ENCODE assay signal across 14 cellular contexts in genomic region chr5:127723571-127723970, GRCh38. TPM values are rescaled to one million over a fixed set of nuclear protein-coding genes. Genes with fewer than 3 reads are reported as not detected.
A peak's percentile ranks its signal among the peaks of the same experiment; 100 is the strongest.
DNase-seq lines count a peak whose midpoint lies in the region; ATAC-seq and TF ChIP-seq lines count a peak whose summit lies in the region.
"Had no signal": no experiment of that assay in that cellular context is flagged by ENCODE, and none has a peak within 500 bp of the region (broad histone marks: within the 10 kb centered on the region; RNA-seq: fewer than 3 reads in every experiment).

No MANE protein-coding gene starts in this region.

- no peak overlapping the region for H3K4me2 ChIP-seq in hepatocyte

- ATAC-seq in GM18868 (IDR thresholded peaks at IDR 0.05; ENCODE audit: unreplicated experiment), result no peak
- ATAC-seq: activated naive CD8-positive, alpha-beta T cell treated with anti-CD3 and anti-CD28 coated beads, Interleukin-2, amount 50 U/mL, for 24 hours; Panc1; stimulated activated memory B cell treated with anti-CD40 and anti-IgM and Interleukin-4, amounts not matched to agents 10 μg/mL and 1 μg/mL and 100 μg/mL, for 72 hours had no signal

- no peaks in the 10 kb centered on the region for H4K20me1 ChIP-seq in hepatocyte (ENCODE audit: insufficient read depth, poor library complexity, severe bottlenecking)

- 80% methylated on average over 2 of the region's 2 CpGs for WGBS in hepatocyte (ENCODE audit: low lambda C conversion rate, missing lambda C conversion rate)

- TF ChIP-seq EP300 in Ishikawa (IDR thresholded peaks at IDR 0.05; ENCODE audit: borderline replicate concordance), result no peak

- H3K4me3 ChIP-seq in hepatocyte, result no peak overlapping the region
- no peak overlapping the region for H3K4me3 ChIP-seq in effector memory CD4-positive, alpha-beta T cell (ENCODE audit: insufficient read depth, low read depth, low read length, poor library complexity, severe bottlenecking)
- H3K4me3 ChIP-seq: esophagus muscularis mucosa, spleen had no signal

- H2AFZ ChIP-seq in hepatocyte, result no peak overlapping the region

- no peaks in the 10 kb centered on the region for H3K36me3 ChIP-seq in hepatocyte (replicated peaks; ENCODE audit: insufficient read depth, low read depth)
- H3K36me3 ChIP-seq in effector memory CD4-positive, alpha-beta T cell (ENCODE audit: control insufficient read depth, insufficient read depth, low read length), result no peaks in the 10 kb centered on the region
- H3K36me3 ChIP-seq: esophagus muscularis mucosa, spleen had no signal

- TF ChIP-seq RAD21 in Ishikawa (IDR thresholded peaks at IDR 0.05; ENCODE audit: low read depth), result no peak

- H3K27ac ChIP-seq in hepatocyte, result no peak overlapping the region
- H3K27ac ChIP-seq in effector memory CD4-positive, alpha-beta T cell (ENCODE audit: insufficient read depth, low read length, poor library complexity, severe bottlenecking), result no peak overlapping the region
- H3K27ac ChIP-seq: esophagus muscularis mucosa, spleen had no signal

- H3K9me3 ChIP-seq in hepatocyte (ENCODE audit: low read depth), result no peaks in the 10 kb centered on the region
- no peaks in the 10 kb centered on the region for H3K9me3 ChIP-seq in effector memory CD4-positive, alpha-beta T cell (ENCODE audit: control insufficient read depth, low read length)

- peak; percentile 3 for DNase-seq in ACHN
- DNase-seq in amniotic epithelial cell (ENCODE audit: low read depth), result peak; percentile 56
- peak; percentile 24 for DNase-seq in hepatocyte (ENCODE audit: low spot score)
- DNase-seq in effector memory CD4-positive, alpha-beta T cell, result no peak
- DNase-seq in NCI-H2081 treated with DMSO at 0.1 percent for 48 hours (lab: John Stamatoyannopoulos, UW), result no peak
- DNase-seq in AG20443 (ENCODE audit: low spot score), result no peak
- DNase-seq: activated CD4-positive, alpha-beta T cell treated with anti-CD3 and anti-CD28 coated beads, Interleukin-2, amount 50 U/mL, for 1 hour; activated naive CD8-positive, alpha-beta T cell treated with anti-CD3 and anti-CD28 coated beads, Interleukin-2, amount 50 U/mL, for 24 hours; spleen had no signal

- no peaks in the 10 kb centered on the region for H3K27me3 ChIP-seq in hepatocyte
- no peaks in the 10 kb centered on the region for H3K27me3 ChIP-seq in effector memory CD4-positive, alpha-beta T cell (replicated peaks; ENCODE audit: control insufficient read depth, insufficient read depth, low read length, poor library complexity, severe bottlenecking)
- H3K27me3 ChIP-seq: esophagus muscularis mucosa, spleen had no signal

- H3K9me2 ChIP-seq in hepatocyte (replicated peaks; ENCODE audit: insufficient read depth), result no peaks in the 10 kb centered on the region

- in situ Hi-C loops in ACHN (cut with HindIII; ENCODE audit: low pct_ligation_motif_present, low pct_unique_long_range_greater_than_20kb, low sequenced_read_pairs), result no loop called here

- no peaks in the 10 kb centered on the region for H3K79me2 ChIP-seq in hepatocyte

- H3K4me1 ChIP-seq in hepatocyte (ENCODE audit: insufficient read depth), result peaks cover 6% of the 10 kb centered on the region
- no peaks in the 10 kb centered on the region for H3K4me1 ChIP-seq in effector memory CD4-positive, alpha-beta T cell (ENCODE audit: control insufficient read depth, insufficient read depth, low read length, poor library complexity, severe bottlenecking)

- no peak for TF ChIP-seq CTCF in hepatocyte (IDR thresholded peaks at IDR 0.05; ENCODE audit: poor library complexity)

TF ChIP-seq in Ishikawa, 13 proteins besides CTCF, POLR2A, EP300 and RAD21:
- TF ChIP-seq CEBPB (IDR thresholded peaks at IDR 0.05) (peak; percentile 95), TCF12 (IDR thresholded peaks at IDR 0.05; ENCODE audit: low read depth) (no peak)

RNA-seq across cellular contexts. Expression of gene CCDC192, which starts 20.4 kb away (rescaled TPM):
- total RNA-seq in hepatocyte, result not detected in 2 replicates
- polyA plus RNA-seq in hepatocyte, result 0.39 and 0.69 TPM in 2 replicates
- total RNA-seq: spleen had no signal
- polyA plus RNA-seq: spleen had no signal

Comparison
In these comparisons a context has a peak if more than half of its experiments do, and no peak if none do; other contexts are left out.
1. DNase-seq: peak in ACHN (single experiment), amniotic epithelial cell (single experiment) and hepatocyte (single experiment); none in effector memory CD4-positive, alpha-beta T cell (0 of 3), NCI-H2081 treated with DMSO at 0.1 percent for 48 hours (single experiment) and AG20443 (single experiment).